24 cellular contexts compared by ENCODE assay signal in genomic region chr5:141928051-141928450, GRCh38. TPM values are rescaled to one million over a fixed set of nuclear protein-coding genes. Genes with fewer than 3 reads are reported as not detected.
DNase-seq lines count a peak whose midpoint lies in the region; ATAC-seq, FAIRE-seq and TF ChIP-seq lines count a peak whose summit lies in the region.
"Had no signal": no experiment of that assay in that cellular context is flagged by ENCODE, and none has a peak within 500 bp of the region (broad histone marks: within the 10 kb centered on the region; RNA-seq: fewer than 3 reads in every experiment).

No MANE protein-coding gene starts in this region.

- in situ Hi-C loops in HepG2 (cut with HindIII; ENCODE audit: extremely low pct_ligation_motif_present, low pct_unique_long_range_greater_than_20kb) = no loop called here

- no peak overlapping the region for H3K18ac ChIP-seq in neuronal stem cell (ENCODE audit: low read length)

- no peak for TF ChIP-seq POLR2A in HepG2 (IDR thresholded peaks at IDR 0.05; ENCODE audit: insufficient read depth in 1 of 2, low read depth in 2 of 2, low read length in 2 of 2)
- no peak for TF ChIP-seq POLR2A in right lobe of liver (IDR thresholded peaks at IDR 0.05)

- H3K4me3 ChIP-seq in HepG2 (replicated peaks in 1 of 3; ENCODE audit: insufficient read depth in 1 of 3, low read depth in 2 of 3, low read length in 3 of 3) = no peak overlapping the region
- no peak overlapping the region for H3K4me3 ChIP-seq in right lobe of liver
- H3K4me3 ChIP-seq in neuronal stem cell (ENCODE audit: low read length in 2 of 2) = no peak overlapping the region
- H3K4me3 ChIP-seq: GM23338, HAP-1, MG63 had no signal

- CTCF ChIA-PET in activated CD4-positive, alpha-beta memory T cell treated with anti-CD3 and anti-CD28 coated beads, Interleukin-2, amount 10 ng/mL, durations not matched to agents 7 days and 5 days (lab: Charles Lee) = interaction anchor here (1.0 to 2.2 kb wide), 2 partner anchors 33 to 41 kb away, joined by 4 to 6 read pairs; partner anchors contain the start of gene RNF14
- CTCF ChIA-PET in activated CD4-positive, alpha-beta memory T cell treated with anti-CD3 and anti-CD28 coated beads for 36 hours (lab: Charles Lee) = no interaction called here
- CTCF ChIA-PET in HepG2 (lab: Yijun Ruan, JAX; ENCODE audit: low intra/inter-chr PET ratio, low total read pairs) = no interaction called here

- H3K4me2 ChIP-seq in HepG2 (ENCODE audit: low read depth, low read length) (no peak overlapping the region), neuronal stem cell (ENCODE audit: insufficient read depth, low read length, poor library complexity, severe bottlenecking) (no peak overlapping the region)
- H3K4me2 ChIP-seq: GM23338 had no signal

- no peak for ATAC-seq in HepG2
- no peak for ATAC-seq in right lobe of liver
- ATAC-seq: GM23338 had no signal

- no peaks in the 10 kb centered on the region for H3K27me3 Mint-ChIP-seq in activated CD4-positive, alpha-beta memory T cell treated with anti-CD3 and anti-CD28 coated beads, Interleukin-2, amount 10 ng/mL, durations not matched to agents 7 days and 5 days
- H3K27me3 Mint-ChIP-seq in activated CD4-positive, alpha-beta memory T cell treated with anti-CD3 and anti-CD28 coated beads for 36 hours = no peaks in the 10 kb centered on the region
- H3K27me3 Mint-ChIP-seq in nephron progenitor cell (ENCODE audit: low read depth, poor library complexity) = no peaks in the 10 kb centered on the region

- no peak overlapping the region for H2AK5ac ChIP-seq in neuronal stem cell (ENCODE audit: low read depth, low read length)

- 100% methylated on average over 2 of the region's 8 CpGs for WGBS in HepG2 (ENCODE audit: low lambda C conversion rate)
- WGBS in right lobe of liver (ENCODE audit: insufficient coverage, low coverage, low lambda C conversion rate, missing lambda C conversion rate) = 77% methylated on average over 4 of the region's 8 CpGs
- WGBS in neuronal stem cell (ENCODE audit: extremely low coverage in 2 of 2, insufficient read length in 2 of 2, insufficient replicate concordance in 1 of 2), 2 donors = no CpG with 5 or more reads among the region's 8 CpGs

- DNase-seq in activated CD4-positive, alpha-beta memory T cell treated with anti-CD3 and anti-CD28 coated beads, Interleukin-2, amount 10 ng/mL, durations not matched to agents 7 days and 5 days = no peak
- no peak for DNase-seq in activated CD4-positive, alpha-beta memory T cell treated with anti-CD3 and anti-CD28 coated beads for 36 hours
- DNase-seq in HepG2 (ENCODE audit: low spot score) = no peak
- DNase-seq in right lobe of liver = no peak
- no peak for DNase-seq in neuronal stem cell (ENCODE audit: low spot score)
- no peak for DNase-seq in NCI-H1048 (lab: John Stamatoyannopoulos, UW)
- no peak for DNase-seq in nephron progenitor cell
- DNase-seq in NCI-H345 treated with DMSO at 0.1 percent for 48 hours (lab: John Stamatoyannopoulos, UW; ENCODE audit: unreplicated experiment) = no peak
- DNase-seq: AML-193, C1 segment of cervical spinal cord, MG63, NCI-H1417 treated with DMSO at 0.1 percent for 48 hours, NCI-H187, NCI-H2107, NCI-H510A had no signal

- H3K9me3 ChIP-seq in HepG2 (ENCODE audit: low read length) = no peaks in the 10 kb centered on the region
- H3K9me3 ChIP-seq in right lobe of liver = no peaks in the 10 kb centered on the region
- no peaks in the 10 kb centered on the region for H3K9me3 ChIP-seq in neuronal stem cell (replicated peaks in 1 of 2; ENCODE audit: control insufficient read depth in 2 of 2, insufficient read depth in 1 of 2, low read depth in 1 of 2, low read length in 2 of 2)
- H3K9me3 ChIP-seq: HAP-1, MG63 had no signal

- no peak overlapping the region for H4K8ac ChIP-seq in neuronal stem cell (ENCODE audit: low read depth, low read length)

- no peak overlapping the region for H3K14ac ChIP-seq in neuronal stem cell (ENCODE audit: low read length)

- H3K4me1 ChIP-seq in HepG2 (ENCODE audit: insufficient read depth, low read length) (peaks cover 18% of the 10 kb centered on the region), right lobe of liver (peaks cover 0 to 17% (median 7%) of the 10 kb centered on the region in 4 donors), neuronal stem cell (ENCODE audit: control insufficient read depth in 2 of 2, insufficient read depth in 1 of 2, low read depth in 1 of 2, low read length in 2 of 2) (peaks cover 3 to 5% of the 10 kb centered on the region in 2 donors)

- H3K4me3 Mint-ChIP-seq in activated CD4-positive, alpha-beta memory T cell treated with anti-CD3 and anti-CD28 coated beads, Interleukin-2, amount 10 ng/mL, durations not matched to agents 7 days and 5 days = no peak overlapping the region
- no peak overlapping the region for H3K4me3 Mint-ChIP-seq in activated CD4-positive, alpha-beta memory T cell treated with anti-CD3 and anti-CD28 coated beads for 36 hours
- no peak overlapping the region for H3K4me3 Mint-ChIP-seq in nephron progenitor cell
- H3K4me3 Mint-ChIP-seq: GM23338 had no signal

- no peak overlapping the region for H4K91ac ChIP-seq in neuronal stem cell (ENCODE audit: low read depth, low read length, poor library complexity)

- peaks cover 66% of the 10 kb centered on the region for H3K36me3 Mint-ChIP-seq in activated CD4-positive, alpha-beta memory T cell treated with anti-CD3 and anti-CD28 coated beads, Interleukin-2, amount 10 ng/mL, durations not matched to agents 7 days and 5 days (ENCODE audit: low read depth)
- peaks cover 45% of the 10 kb centered on the region for H3K36me3 Mint-ChIP-seq in activated CD4-positive, alpha-beta memory T cell treated with anti-CD3 and anti-CD28 coated beads for 36 hours
- H3K36me3 Mint-ChIP-seq in nephron progenitor cell (ENCODE audit: low read depth) = peaks cover 55% of the 10 kb centered on the region

- H2AFZ ChIP-seq in HepG2 (ENCODE audit: low read length) (no peak overlapping the region), neuronal stem cell (ENCODE audit: low read length) (no peak overlapping the region)
- H2AFZ ChIP-seq: GM23338 had no signal

- TF ChIP-seq CTCF in HepG2 (CRISPR knock-in tag; IDR thresholded peaks at IDR 0.05) (no peak), right lobe of liver (IDR thresholded peaks at IDR 0.05) (no peak), nephron progenitor cell (IDR thresholded peaks at IDR 0.05) (no peak)

- no peak overlapping the region for H2BK12ac ChIP-seq in neuronal stem cell (ENCODE audit: low read length)

- H3K27ac ChIP-seq in HepG2 (ENCODE audit: extremely low read length, insufficient read depth, low read length) = no peak overlapping the region
- H3K27ac ChIP-seq in right lobe of liver = no peak overlapping the region
- H3K27ac ChIP-seq in neuronal stem cell (replicated peaks; ENCODE audit: low read length) = no peak overlapping the region
- H3K27ac ChIP-seq: RWPE1 had no signal

- peaks cover 2% of the 10 kb centered on the region for H3K79me1 ChIP-seq in neuronal stem cell (ENCODE audit: low read depth, low read length)

- no peak overlapping the region for H2BK120ac ChIP-seq in neuronal stem cell (ENCODE audit: low read depth, low read length)

- H3K9ac ChIP-seq in HepG2 (ENCODE audit: insufficient read depth, low read depth, low read length) = no peak overlapping the region
- H3K9ac ChIP-seq in neuronal stem cell (ENCODE audit: low read depth, low read length, poor library complexity) = peak overlapping the region; percentile 15

- H3K79me2 ChIP-seq in HepG2 (ENCODE audit: insufficient read depth, low read length) = peaks cover 7% of the 10 kb centered on the region

- H3K4ac ChIP-seq in neuronal stem cell (ENCODE audit: low read length) = no peak overlapping the region

- no peak for TF ChIP-seq RAD21 in HepG2 (CRISPR knock-in tag; IDR thresholded peaks at IDR 0.05)

- H3K36me3 ChIP-seq in HepG2 (replicated peaks in 1 of 2; ENCODE audit: control insufficient read depth in 1 of 2, insufficient read depth in 2 of 2, low read length in 2 of 2) (peaks cover 18 to 65% of the 10 kb centered on the region in 2 experiments), right lobe of liver (peaks cover 8 to 73% (median 34%) of the 10 kb centered on the region in 4 donors), neuronal stem cell (replicated peaks in 1 of 2; ENCODE audit: control insufficient read depth in 2 of 2, insufficient read depth in 2 of 2, low read length in 2 of 2) (peaks cover 44 to 74% of the 10 kb centered on the region in 2 donors)

- peak overlapping the region; percentile 61 for H3K27ac Mint-ChIP-seq in activated CD4-positive, alpha-beta memory T cell treated with anti-CD3 and anti-CD28 coated beads, Interleukin-2, amount 10 ng/mL, durations not matched to agents 7 days and 5 days
- no peak overlapping the region for H3K27ac Mint-ChIP-seq in activated CD4-positive, alpha-beta memory T cell treated with anti-CD3 and anti-CD28 coated beads for 36 hours
- no peak overlapping the region for H3K27ac Mint-ChIP-seq in nephron progenitor cell
- H3K27ac Mint-ChIP-seq: GM23338 had no signal

- H3K23ac ChIP-seq in neuronal stem cell (ENCODE audit: low read depth, low read length, poor library complexity) = no peak overlapping the region

- no peak overlapping the region for H2BK15ac ChIP-seq in neuronal stem cell (ENCODE audit: low read length)

- POLR2A ChIA-PET in activated CD4-positive, alpha-beta memory T cell treated with anti-CD3 and anti-CD28 coated beads, Interleukin-2, amount 10 ng/mL, durations not matched to agents 7 days and 5 days (lab: Charles Lee) = no interaction called here
- POLR2A ChIA-PET in activated CD4-positive, alpha-beta memory T cell treated with anti-CD3 and anti-CD28 coated beads for 36 hours (lab: Charles Lee) = no interaction called here
- POLR2A ChIA-PET in HepG2 (lab: Yijun Ruan, JAX) = no interaction called here

- intact Hi-C loops in activated CD4-positive, alpha-beta memory T cell treated with anti-CD3 and anti-CD28 coated beads for 36 hours (cut with micrococcal nuclease) = no loop called here
- intact Hi-C loops in HepG2 (cut with micrococcal nuclease; ENCODE audit: unreplicated experiment) = loop anchor here (5.0 kb wide), 1 partner anchor 34 kb away; no protein-coding TSS in a partner anchor
- intact Hi-C loops in right lobe of liver (cut with DNase I) = no loop called here

- H2BK5ac ChIP-seq in neuronal stem cell (ENCODE audit: low read length) = no peak overlapping the region

- no TSS peak for BruUV-seq in HepG2 (replicated peaks; lab: Mats Ljungman, UMichigan)

- H3K27me3 ChIP-seq in HepG2 (ENCODE audit: control insufficient read depth in 1 of 2, insufficient read depth in 2 of 2, low read length in 2 of 2) (no peaks in the 10 kb centered on the region), right lobe of liver (no peaks in the 10 kb centered on the region), neuronal stem cell (ENCODE audit: control insufficient read depth in 3 of 3, insufficient read depth in 3 of 3, low read depth in 1 of 3, low read length in 3 of 3) (no peaks in the 10 kb centered on the region)
- H3K27me3 ChIP-seq: MG63 had no signal

- H3K4me1 Mint-ChIP-seq in activated CD4-positive, alpha-beta memory T cell treated with anti-CD3 and anti-CD28 coated beads, Interleukin-2, amount 10 ng/mL, durations not matched to agents 7 days and 5 days = peaks cover 35% of the 10 kb centered on the region
- peaks cover 15% of the 10 kb centered on the region for H3K4me1 Mint-ChIP-seq in activated CD4-positive, alpha-beta memory T cell treated with anti-CD3 and anti-CD28 coated beads for 36 hours (ENCODE audit: low read depth)
- peaks cover 20% of the 10 kb centered on the region for H3K4me1 Mint-ChIP-seq in nephron progenitor cell

- 0 out of 2 replicates have a peak, but pooled peaks cover 3% of the 10 kb centered on the region for H4K20me1 ChIP-seq in HepG2 (ENCODE audit: insufficient read depth, low read length)

- H3K9me3 Mint-ChIP-seq in activated CD4-positive, alpha-beta memory T cell treated with anti-CD3 and anti-CD28 coated beads, Interleukin-2, amount 10 ng/mL, durations not matched to agents 7 days and 5 days = no peaks in the 10 kb centered on the region
- H3K9me3 Mint-ChIP-seq in activated CD4-positive, alpha-beta memory T cell treated with anti-CD3 and anti-CD28 coated beads for 36 hours = no peaks in the 10 kb centered on the region
- no peaks in the 10 kb centered on the region for H3K9me3 Mint-ChIP-seq in nephron progenitor cell
- H3K9me3 Mint-ChIP-seq: GM23338 had no signal

- TF ChIP-seq EP300 in HepG2 (IDR thresholded peaks at IDR 0.05; ENCODE audit: low read depth in 2 of 2, low read length in 2 of 2) = no peak
- TF ChIP-seq EP300 in HepG2 (CRISPR knock-in tag; IDR thresholded peaks at IDR 0.05; ENCODE audit: borderline replicate concordance) = no peak

- FAIRE-seq in HepG2 (lab: Jason Lieb, UNC) = no peak
- FAIRE-seq: G401.6, GM18507 had no signal

RNA-seq across cellular contexts. Expression of gene DELE1, which starts 4.4 kb away (rescaled TPM):
- 10 to 100 TPM; 73.4 to 80.7 TPM for total RNA-seq in activated CD4-positive, alpha-beta memory T cell treated with anti-CD3 and anti-CD28 coated beads, Interleukin-2, amount 10 ng/mL, durations not matched to agents 7 days and 5 days
- 10 to 100 TPM; 49.3 to 51.5 TPM for total RNA-seq in activated CD4-positive, alpha-beta memory T cell treated with anti-CD3 and anti-CD28 coated beads for 36 hours
- total RNA-seq in HepG2 (2016; rRNA removed; fragmentation: Illumina TruSeq; extraction: Trizol) (46.5 and 57.5 TPM in 2 replicates), right lobe of liver (10 to 100 TPM; 39.4 to 57.9 (median 43.8) TPM)
- total RNA-seq in HepG2 (2016; cell fraction: cytosol; rRNA removed; fragmentation: Illumina TruSeq; extraction: Trizol; ENCODE audit: low read depth) = 7.7 and 8.6 TPM in 2 replicates
- 44.4 and 53.9 TPM in 2 replicates for total RNA-seq in HepG2 (2016; cell fraction: insoluble cytoplasmic fraction; rRNA removed; fragmentation: Illumina TruSeq; extraction: Trizol)
- 23.5 and 25.7 TPM in 2 replicates for total RNA-seq in HepG2 (2016; cell fraction: membrane; rRNA removed; fragmentation: Illumina TruSeq; extraction: Trizol)
- 61.2 and 73.5 TPM in 2 replicates for total RNA-seq in HepG2 (2016; cell fraction: nucleus; rRNA removed; fragmentation: Illumina TruSeq; extraction: Trizol)
- polyA plus RNA-seq in HepG2 (2011; rRNA removed) = 90.3 and 97.1 TPM in 2 replicates
- polyA plus RNA-seq in HepG2 (2011; cell fraction: cytosol; rRNA removed) = 44.7 and 66.5 TPM in 2 replicates
- 267 and 277 TPM in 2 replicates for polyA plus RNA-seq in HepG2 (2011; cell fraction: nucleus; rRNA removed)
- polyA plus RNA-seq in HepG2 (2012) = 44.3 and 49.8 TPM in 2 replicates
- 8.6 and 10.7 TPM in 2 replicates for polyA plus RNA-seq in HepG2 (2016; cell fraction: cytosol; fragmentation: Illumina TruSeq; extraction: Trizol; ENCODE audit: low read depth)
- 46.9 and 52.3 TPM in 2 replicates for polyA plus RNA-seq in HepG2 (2016; cell fraction: insoluble cytoplasmic fraction; fragmentation: Illumina TruSeq; extraction: Trizol; ENCODE audit: low read depth)
- polyA plus RNA-seq in HepG2 (2016; cell fraction: membrane; fragmentation: Illumina TruSeq; extraction: Trizol; ENCODE audit: low read depth) = 20.4 and 27.3 TPM in 2 replicates
- 113 TPM in 2 replicates for polyA plus RNA-seq in HepG2 (2016; cell fraction: nucleus; fragmentation: Illumina TruSeq; extraction: Trizol; ENCODE audit: insufficient read depth, low read depth)
- 120 and 133 TPM in 2 replicates for polyA minus RNA-seq in HepG2 (2011; rRNA and poly(A)+ RNA removed; ENCODE audit: low replicate concordance)
- polyA minus RNA-seq in HepG2 (2011; cell fraction: cytosol; rRNA and poly(A)+ RNA removed) = 27.7 and 33.0 TPM in 2 replicates
- polyA minus RNA-seq in HepG2 (2011; cell fraction: nucleus; rRNA and poly(A)+ RNA removed) = 76.1 and 82.6 TPM in 2 replicates
- 40.3 TPM for polyA plus RNA-seq in neuronal stem cell (2013, experiment 1 of 2)
- polyA plus RNA-seq in neuronal stem cell (2013, experiment 2 of 2) = 38.7 TPM

RNA-seq across cellular contexts. Expression of gene PCDH12, which starts 30.0 kb away (rescaled TPM):
- total RNA-seq in activated CD4-positive, alpha-beta memory T cell treated with anti-CD3 and anti-CD28 coated beads, Interleukin-2, amount 10 ng/mL, durations not matched to agents 7 days and 5 days = 1 to 10 TPM; 2.0 to 2.2 TPM
- total RNA-seq in activated CD4-positive, alpha-beta memory T cell treated with anti-CD3 and anti-CD28 coated beads for 36 hours = 1 to 10 TPM; 1.7 to 2.6 TPM
- total RNA-seq in HepG2 (2016; rRNA removed; fragmentation: Illumina TruSeq; extraction: Trizol) = not detected in 2 replicates
- total RNA-seq in HepG2 (2016; cell fraction: cytosol; rRNA removed; fragmentation: Illumina TruSeq; extraction: Trizol; ENCODE audit: low read depth) = not detected in 2 replicates
- not detected in 2 replicates for total RNA-seq in HepG2 (2016; cell fraction: insoluble cytoplasmic fraction; rRNA removed; fragmentation: Illumina TruSeq; extraction: Trizol)
- total RNA-seq in HepG2 (2016; cell fraction: membrane; rRNA removed; fragmentation: Illumina TruSeq; extraction: Trizol) = not detected in 2 replicates
- not detected in 2 replicates for total RNA-seq in HepG2 (2016; cell fraction: nucleus; rRNA removed; fragmentation: Illumina TruSeq; extraction: Trizol)
- polyA plus RNA-seq in HepG2 (2011; rRNA removed) = not detected in 2 replicates
- polyA plus RNA-seq in HepG2 (2011; cell fraction: cytosol; rRNA removed) = not detected in 2 replicates
- polyA plus RNA-seq in HepG2 (2011; cell fraction: nucleus; rRNA removed) = not detected in 2 replicates
- 0.13 and 0.25 TPM in 2 replicates for polyA plus RNA-seq in HepG2 (2012)
- polyA plus RNA-seq in HepG2 (2016; cell fraction: cytosol; fragmentation: Illumina TruSeq; extraction: Trizol; ENCODE audit: low read depth) = not detected in 2 replicates
- not detected in 2 replicates for polyA plus RNA-seq in HepG2 (2016; cell fraction: insoluble cytoplasmic fraction; fragmentation: Illumina TruSeq; extraction: Trizol; ENCODE audit: low read depth)
- not detected in 2 replicates for polyA plus RNA-seq in HepG2 (2016; cell fraction: membrane; fragmentation: Illumina TruSeq; extraction: Trizol; ENCODE audit: low read depth)
- not detected in 2 replicates for polyA plus RNA-seq in HepG2 (2016; cell fraction: nucleus; fragmentation: Illumina TruSeq; extraction: Trizol; ENCODE audit: insufficient read depth, low read depth)
- 0.33 TPM in 1 of 2 replicates, not detected in the other for polyA minus RNA-seq in HepG2 (2011; rRNA and poly(A)+ RNA removed; ENCODE audit: low replicate concordance)
- polyA minus RNA-seq in HepG2 (2011; cell fraction: cytosol; rRNA and poly(A)+ RNA removed) = not detected in 2 replicates
- polyA minus RNA-seq in HepG2 (2011; cell fraction: nucleus; rRNA and poly(A)+ RNA removed) = not detected in 2 replicates
- total RNA-seq in right lobe of liver = 1 to 10 TPM; 1.5 to 4.4 (median 1.9) TPM
- polyA plus RNA-seq in neuronal stem cell (2013, experiment 1 of 2) = not detected
- not detected for polyA plus RNA-seq in neuronal stem cell (2013, experiment 2 of 2)
- total RNA-seq: A172, Daoy had no signal
- polyA plus RNA-seq: AG04450 had no signal

RNA-seq across cellular contexts. Expression of gene RNF14, which starts 40.9 kb away (rescaled TPM):
- total RNA-seq in activated CD4-positive, alpha-beta memory T cell treated with anti-CD3 and anti-CD28 coated beads, Interleukin-2, amount 10 ng/mL, durations not matched to agents 7 days and 5 days = 10 to 100 TPM; 32.5 to 35.7 TPM
- 10 to 100 TPM; 34.6 to 39.5 TPM for total RNA-seq in activated CD4-positive, alpha-beta memory T cell treated with anti-CD3 and anti-CD28 coated beads for 36 hours
- total RNA-seq in HepG2 (2016; rRNA removed; fragmentation: Illumina TruSeq; extraction: Trizol) = 28.1 and 42.4 TPM in 2 replicates
- total RNA-seq in HepG2 (2016; cell fraction: cytosol; rRNA removed; fragmentation: Illumina TruSeq; extraction: Trizol; ENCODE audit: low read depth) = 7.6 TPM in 2 replicates
- total RNA-seq in HepG2 (2016; cell fraction: insoluble cytoplasmic fraction; rRNA removed; fragmentation: Illumina TruSeq; extraction: Trizol) = 29.9 and 40.7 TPM in 2 replicates
- total RNA-seq in HepG2 (2016; cell fraction: membrane; rRNA removed; fragmentation: Illumina TruSeq; extraction: Trizol) = 23.1 and 23.3 TPM in 2 replicates
- total RNA-seq in HepG2 (2016; cell fraction: nucleus; rRNA removed; fragmentation: Illumina TruSeq; extraction: Trizol) = 16.1 and 19.9 TPM in 2 replicates
- 11.0 and 11.3 TPM in 2 replicates for polyA plus RNA-seq in HepG2 (2011; rRNA removed)
- polyA plus RNA-seq in HepG2 (2011; cell fraction: cytosol; rRNA removed) = 6.2 and 9.3 TPM in 2 replicates
- polyA plus RNA-seq in HepG2 (2011; cell fraction: nucleus; rRNA removed) = 5.6 and 8.1 TPM in 2 replicates
- polyA plus RNA-seq in HepG2 (2012) = 13.0 and 15.4 TPM in 2 replicates
- 5.0 and 7.5 TPM in 2 replicates for polyA plus RNA-seq in HepG2 (2016; cell fraction: cytosol; fragmentation: Illumina TruSeq; extraction: Trizol; ENCODE audit: low read depth)
- polyA plus RNA-seq in HepG2 (2016; cell fraction: insoluble cytoplasmic fraction; fragmentation: Illumina TruSeq; extraction: Trizol; ENCODE audit: low read depth) = 23.5 and 26.8 TPM in 2 replicates
- 11.6 and 11.8 TPM in 2 replicates for polyA plus RNA-seq in HepG2 (2016; cell fraction: membrane; fragmentation: Illumina TruSeq; extraction: Trizol; ENCODE audit: low read depth)
- polyA plus RNA-seq in HepG2 (2016; cell fraction: nucleus; fragmentation: Illumina TruSeq; extraction: Trizol; ENCODE audit: insufficient read depth, low read depth) = 9.6 and 13.2 TPM in 2 replicates
- 16.9 and 18.8 TPM in 2 replicates for polyA minus RNA-seq in HepG2 (2011; rRNA and poly(A)+ RNA removed; ENCODE audit: low replicate concordance)
- 8.3 and 10.7 TPM in 2 replicates for polyA minus RNA-seq in HepG2 (2011; cell fraction: cytosol; rRNA and poly(A)+ RNA removed)
- polyA minus RNA-seq in HepG2 (2011; cell fraction: nucleus; rRNA and poly(A)+ RNA removed) = 10.7 and 13.6 TPM in 2 replicates
- 10 to 100 TPM; 34.8 to 54.8 (median 41.8) TPM for total RNA-seq in right lobe of liver
- 17.5 TPM for polyA plus RNA-seq in neuronal stem cell (2013, experiment 1 of 2)
- 17.1 TPM for polyA plus RNA-seq in neuronal stem cell (2013, experiment 2 of 2)

RNA-seq across cellular contexts. Expression of gene PCDH1, which starts 49.8 kb away (rescaled TPM):
- total RNA-seq in activated CD4-positive, alpha-beta memory T cell treated with anti-CD3 and anti-CD28 coated beads, Interleukin-2, amount 10 ng/mL, durations not matched to agents 7 days and 5 days = not detected
- total RNA-seq in activated CD4-positive, alpha-beta memory T cell treated with anti-CD3 and anti-CD28 coated beads for 36 hours = not detected
- total RNA-seq in HepG2 (2016; rRNA removed; fragmentation: Illumina TruSeq; extraction: Trizol) (0.11 and 0.13 TPM in 2 replicates), right lobe of liver (10 to 100 TPM; 20.8 to 44.1 (median 29.4) TPM)
- total RNA-seq in HepG2 (2016; cell fraction: cytosol; rRNA removed; fragmentation: Illumina TruSeq; extraction: Trizol; ENCODE audit: low read depth) = not detected in 2 replicates
- total RNA-seq in HepG2 (2016; cell fraction: insoluble cytoplasmic fraction; rRNA removed; fragmentation: Illumina TruSeq; extraction: Trizol) = 0.09 TPM in 1 of 2 replicates, not detected in the other
- total RNA-seq in HepG2 (2016; cell fraction: membrane; rRNA removed; fragmentation: Illumina TruSeq; extraction: Trizol) = not detected in 2 replicates
- 0.31 TPM in 1 of 2 replicates, not detected in the other for total RNA-seq in HepG2 (2016; cell fraction: nucleus; rRNA removed; fragmentation: Illumina TruSeq; extraction: Trizol)
- polyA plus RNA-seq in HepG2 (2011; rRNA removed) = 0.83 and 1.3 TPM in 2 replicates
- polyA plus RNA-seq in HepG2 (2011; cell fraction: cytosol; rRNA removed) = 0.85 and 1.0 TPM in 2 replicates
- 0.83 and 0.90 TPM in 2 replicates for polyA plus RNA-seq in HepG2 (2011; cell fraction: nucleus; rRNA removed)
- 0.80 and 1.3 TPM in 2 replicates for polyA plus RNA-seq in HepG2 (2012)
- polyA plus RNA-seq in HepG2 (2016; cell fraction: cytosol; fragmentation: Illumina TruSeq; extraction: Trizol; ENCODE audit: low read depth) = 0.08 TPM in 1 of 2 replicates, not detected in the other
- polyA plus RNA-seq in HepG2 (2016; cell fraction: insoluble cytoplasmic fraction; fragmentation: Illumina TruSeq; extraction: Trizol; ENCODE audit: low read depth) = 0.11 TPM in 1 of 2 replicates, not detected in the other
- polyA plus RNA-seq in HepG2 (2016; cell fraction: membrane; fragmentation: Illumina TruSeq; extraction: Trizol; ENCODE audit: low read depth) = not detected in 2 replicates
- 0.25 TPM in 1 of 2 replicates, not detected in the other for polyA plus RNA-seq in HepG2 (2016; cell fraction: nucleus; fragmentation: Illumina TruSeq; extraction: Trizol; ENCODE audit: insufficient read depth, low read depth)
- 2.1 and 10.8 TPM in 2 replicates for polyA minus RNA-seq in HepG2 (2011; rRNA and poly(A)+ RNA removed; ENCODE audit: low replicate concordance)
- polyA minus RNA-seq in HepG2 (2011; cell fraction: cytosol; rRNA and poly(A)+ RNA removed) = 1.6 and 1.9 TPM in 2 replicates
- polyA minus RNA-seq in HepG2 (2011; cell fraction: nucleus; rRNA and poly(A)+ RNA removed) = 0.75 and 0.77 TPM in 2 replicates
- 7.6 TPM for polyA plus RNA-seq in neuronal stem cell (2013, experiment 1 of 2)
- polyA plus RNA-seq in neuronal stem cell (2013, experiment 2 of 2) = 7.7 TPM
- total RNA-seq: LHCN-M2 had no signal
